In genomic region chr4:67459164-67459563, GRCh38 we compare ENCODE assay signal across 21 cellular contexts.
"Had no signal": no experiment of that assay in that cellular context is flagged by ENCODE, and none has a peak within 500 bp of the region (broad histone marks: within the 10 kb centered on the region; RNA-seq: fewer than 3 reads in every experiment).

No MANE protein-coding gene starts in this region.

- DNase-seq: activated CD4-positive, alpha-beta T cell treated with anti-CD3 and anti-CD28 coated beads, Interleukin-2, amount 50 U/mL, for 1 hour; activated CD4-positive, CD25-positive, alpha-beta regulatory T cell treated with anti-CD3 and anti-CD28 coated beads, Interleukin-2, amount 50 U/mL, for 72 hours; activated CD8-positive, alpha-beta memory T cell treated with anti-CD3 and anti-CD28 coated beads, Interleukin-2, amount 50 U/mL, for 4 hours; activated naive CD4-positive, alpha-beta T cell treated with anti-CD3 and anti-CD28 coated beads for 36 hours; activated T-cell treated with anti-CD3 and anti-CD28 coated beads, Interleukin-2, amount 50 U/mL, for 4 hours; anterior cingulate cortex; brain microvascular endothelial cell; effector CD4-positive, alpha-beta T cell; heart right ventricle; left colon; nucleus accumbens; stimulated activated naive CD4-positive, alpha-beta T cell treated with Interleukin-2 at 50 U/mL for 16 hours; thyroid gland had no signal

- H3K4me1 Mint-ChIP-seq: central memory CD8-positive, alpha-beta T cell had no signal

- H3K4me1 ChIP-seq: gastroesophageal sphincter, thyroid gland had no signal

- H3K9me3 Mint-ChIP-seq: central memory CD8-positive, alpha-beta T cell; natural killer cell treated with Interleukin-12 subunit alpha and Interleukin-12 subunit beta and Interleukin-15 and Interleukin-18, amount 100 ng/mL, for 72 hours; T-helper 1 cell treated with Interleukin-12 subunit alpha and Interleukin-12 subunit beta and Interleukin-4 antibody, amounts not matched to agents 30 μg/mL and 1 μg/mL, for 36 hours had no signal

- H3K9me3 ChIP-seq: gastroesophageal sphincter, thyroid gland had no signal

- H3K27me3 ChIP-seq: brain microvascular endothelial cell, gastroesophageal sphincter, heart right ventricle, thyroid gland had no signal

- H3K27ac ChIP-seq: brain microvascular endothelial cell, coronary artery, gastroesophageal sphincter, heart right ventricle, thyroid gland had no signal

- H3K27ac Mint-ChIP-seq: activated naive CD4-positive, alpha-beta T cell treated with anti-CD3 and anti-CD28 coated beads for 36 hours; mesothelial cell of epicardium; progenitor cell of endocrine pancreas; T-helper 1 cell treated with Interleukin-12 subunit alpha and Interleukin-12 subunit beta and Interleukin-4 antibody, amounts not matched to agents 30 μg/mL and 1 μg/mL, for 36 hours had no signal

- H3K36me3 ChIP-seq: brain microvascular endothelial cell had no signal

- H3K4me3 ChIP-seq: coronary artery, gastroesophageal sphincter, heart right ventricle, lung, thyroid gland had no signal

- H3K4me3 Mint-ChIP-seq: activated naive CD4-positive, alpha-beta T cell treated with anti-CD3 and anti-CD28 coated beads for 36 hours; activated T-cell treated with anti-CD3 and anti-CD28 coated beads, Interleukin-2, amount 50 U/mL, for 4 hours; central memory CD8-positive, alpha-beta T cell; mesothelial cell of epicardium; natural killer cell treated with Interleukin-12 subunit alpha and Interleukin-12 subunit beta and Interleukin-15 and Interleukin-18, amount 100 ng/mL, for 72 hours; T-helper 1 cell treated with Interleukin-12 subunit alpha and Interleukin-12 subunit beta and Interleukin-4 antibody, amounts not matched to agents 30 μg/mL and 1 μg/mL, for 36 hours had no signal

- H3K27me3 Mint-ChIP-seq: central memory CD8-positive, alpha-beta T cell; natural killer cell treated with Interleukin-12 subunit alpha and Interleukin-12 subunit beta and Interleukin-15 and Interleukin-18, amount 100 ng/mL, for 72 hours; progenitor cell of endocrine pancreas had no signal

- ATAC-seq: activated T-cell treated with anti-CD3 and anti-CD28 coated beads, Interleukin-2, amount 50 U/mL, for 4 hours; gastroesophageal sphincter; heart right ventricle; left colon; natural killer cell treated with Interleukin-12 subunit alpha and Interleukin-12 subunit beta and Interleukin-15 and Interleukin-18, amount 100 ng/mL, for 72 hours had no signal
